In genomic region chr21:45548711-45549491, GRCh38 we compare ENCODE assay signal across 1 cellular context.
TF ChIP-seq lines count a peak whose summit lies in the region.

No MANE protein-coding gene starts in this region.

TF ChIP-seq in IMR-90, 13 proteins besides CTCF, POLR2A, EP300 and RAD21 (continued from another document):
- TF ChIP-seq ELK1 (IDR thresholded peaks at IDR 0.05; ENCODE audit: borderline replicate concordance, low read depth, low read length) = no peak
- TF ChIP-seq MAFK (IDR thresholded peaks at IDR 0.05; ENCODE audit: low read depth, low read length) = no peak
- TF ChIP-seq MXI1 (IDR thresholded peaks at IDR 0.05; ENCODE audit: borderline replicate concordance, low read depth, low read length) = no peak
- TF ChIP-seq FOS (IDR thresholded peaks at IDR 0.05; ENCODE audit: low read depth, low read length) = no peak
- TF ChIP-seq RFX5 (IDR thresholded peaks at IDR 0.05; ENCODE audit: low read depth, low read length) = no peak
- TF ChIP-seq RCOR1 (IDR thresholded peaks at IDR 0.05; ENCODE audit: insufficient replicate concordance, low read length) = no peak
- TF ChIP-seq SMC3 (IDR thresholded peaks at IDR 0.05; ENCODE audit: low read depth, low read length) = no peak
